Comparison of ENCODE assay signal across 1 cellular context in the genomic region with DNA sequence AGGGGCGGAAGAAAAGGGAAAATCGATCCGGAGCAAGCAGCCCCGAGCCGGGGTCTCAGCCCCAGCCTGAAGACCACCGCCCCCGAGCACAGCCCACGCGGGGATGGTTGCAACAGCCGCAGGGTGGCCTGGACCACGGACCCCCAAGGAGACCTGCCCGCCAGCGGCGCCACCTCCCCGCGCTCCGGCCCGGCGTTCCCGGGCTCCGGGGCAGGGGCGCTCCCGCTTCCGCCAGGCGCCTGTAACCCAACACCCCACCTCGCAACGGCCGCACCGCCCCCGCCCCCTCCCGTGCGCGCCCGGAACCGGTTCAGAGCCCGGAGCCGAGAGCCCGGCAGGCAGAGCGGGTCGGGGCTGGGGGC.
TF ChIP-seq lines count a peak whose summit lies in the region.

No MANE protein-coding gene starts in this region.

TF ChIP-seq in HepG2, 621 proteins besides CTCF, POLR2A, EP300 and RAD21 (continued from another document and continues in another):
- TF ChIP-seq, protein P1, sequence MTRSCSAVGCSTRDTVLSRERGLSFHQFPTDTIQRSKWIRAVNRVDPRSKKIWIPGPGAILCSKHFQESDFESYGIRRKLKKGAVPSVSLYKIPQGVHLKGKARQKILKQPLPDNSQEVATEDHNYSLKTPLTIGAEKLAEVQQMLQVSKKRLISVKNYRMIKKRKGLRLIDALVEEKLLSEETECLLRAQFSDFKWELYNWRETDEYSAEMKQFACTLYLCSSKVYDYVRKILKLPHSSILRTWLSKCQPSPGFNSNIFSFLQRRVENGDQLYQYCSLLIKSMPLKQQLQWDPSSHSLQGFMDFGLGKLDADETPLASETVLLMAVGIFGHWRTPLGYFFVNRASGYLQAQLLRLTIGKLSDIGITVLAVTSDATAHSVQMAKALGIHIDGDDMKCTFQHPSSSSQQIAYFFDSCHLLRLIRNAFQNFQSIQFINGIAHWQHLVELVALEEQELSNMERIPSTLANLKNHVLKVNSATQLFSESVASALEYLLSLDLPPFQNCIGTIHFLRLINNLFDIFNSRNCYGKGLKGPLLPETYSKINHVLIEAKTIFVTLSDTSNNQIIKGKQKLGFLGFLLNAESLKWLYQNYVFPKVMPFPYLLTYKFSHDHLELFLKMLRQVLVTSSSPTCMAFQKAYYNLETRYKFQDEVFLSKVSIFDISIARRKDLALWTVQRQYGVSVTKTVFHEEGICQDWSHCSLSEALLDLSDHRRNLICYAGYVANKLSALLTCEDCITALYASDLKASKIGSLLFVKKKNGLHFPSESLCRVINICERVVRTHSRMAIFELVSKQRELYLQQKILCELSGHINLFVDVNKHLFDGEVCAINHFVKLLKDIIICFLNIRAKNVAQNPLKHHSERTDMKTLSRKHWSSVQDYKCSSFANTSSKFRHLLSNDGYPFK (CRISPR knock-in tag; IDR thresholded peaks at IDR 0.05; ENCODE audit: borderline replicate concordance) = 0 out of 2 replicates have a peak, but pooled peaks have one; percentile 8
- TF ChIP-seq TMF1 (CRISPR knock-in tag; IDR thresholded peaks at IDR 0.05; ENCODE audit: low read depth) = no peak
- TF ChIP-seq ZNF383 (CRISPR knock-in tag; IDR thresholded peaks at IDR 0.05; ENCODE audit: borderline replicate concordance) = 0 out of 2 replicates have a peak, but pooled peaks have one; percentile 60
- TF ChIP-seq SIX1 (CRISPR knock-in tag; IDR thresholded peaks at IDR 0.05; ENCODE audit: borderline replicate concordance) = 0 out of 2 replicates have a peak, but pooled peaks have one; percentile 30
- TF ChIP-seq ZNF678 (CRISPR knock-in tag; IDR thresholded peaks at IDR 0.05) = no peak
- no peak for TF ChIP-seq MEIS1 (CRISPR knock-in tag; IDR thresholded peaks at IDR 0.05; ENCODE audit: borderline replicate concordance)
- TF ChIP-seq KDM4B (CRISPR knock-in tag; IDR thresholded peaks at IDR 0.05) = no peak
- no peak for TF ChIP-seq ZFP62 (CRISPR knock-in tag; IDR thresholded peaks at IDR 0.05)
- TF ChIP-seq, protein P2, sequence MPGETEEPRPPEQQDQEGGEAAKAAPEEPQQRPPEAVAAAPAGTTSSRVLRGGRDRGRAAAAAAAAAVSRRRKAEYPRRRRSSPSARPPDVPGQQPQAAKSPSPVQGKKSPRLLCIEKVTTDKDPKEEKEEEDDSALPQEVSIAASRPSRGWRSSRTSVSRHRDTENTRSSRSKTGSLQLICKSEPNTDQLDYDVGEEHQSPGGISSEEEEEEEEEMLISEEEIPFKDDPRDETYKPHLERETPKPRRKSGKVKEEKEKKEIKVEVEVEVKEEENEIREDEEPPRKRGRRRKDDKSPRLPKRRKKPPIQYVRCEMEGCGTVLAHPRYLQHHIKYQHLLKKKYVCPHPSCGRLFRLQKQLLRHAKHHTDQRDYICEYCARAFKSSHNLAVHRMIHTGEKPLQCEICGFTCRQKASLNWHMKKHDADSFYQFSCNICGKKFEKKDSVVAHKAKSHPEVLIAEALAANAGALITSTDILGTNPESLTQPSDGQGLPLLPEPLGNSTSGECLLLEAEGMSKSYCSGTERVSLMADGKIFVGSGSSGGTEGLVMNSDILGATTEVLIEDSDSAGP (CRISPR knock-in tag; IDR thresholded peaks at IDR 0.05; ENCODE audit: borderline replicate concordance) = 0 out of 2 replicates have a peak, but pooled peaks have one; percentile 11
- no peak for TF ChIP-seq ZFP36 (IDR thresholded peaks at IDR 0.05; ENCODE audit: borderline replicate concordance, low read depth, low read length, partially characterized antibody)
- TF ChIP-seq, protein P3, sequence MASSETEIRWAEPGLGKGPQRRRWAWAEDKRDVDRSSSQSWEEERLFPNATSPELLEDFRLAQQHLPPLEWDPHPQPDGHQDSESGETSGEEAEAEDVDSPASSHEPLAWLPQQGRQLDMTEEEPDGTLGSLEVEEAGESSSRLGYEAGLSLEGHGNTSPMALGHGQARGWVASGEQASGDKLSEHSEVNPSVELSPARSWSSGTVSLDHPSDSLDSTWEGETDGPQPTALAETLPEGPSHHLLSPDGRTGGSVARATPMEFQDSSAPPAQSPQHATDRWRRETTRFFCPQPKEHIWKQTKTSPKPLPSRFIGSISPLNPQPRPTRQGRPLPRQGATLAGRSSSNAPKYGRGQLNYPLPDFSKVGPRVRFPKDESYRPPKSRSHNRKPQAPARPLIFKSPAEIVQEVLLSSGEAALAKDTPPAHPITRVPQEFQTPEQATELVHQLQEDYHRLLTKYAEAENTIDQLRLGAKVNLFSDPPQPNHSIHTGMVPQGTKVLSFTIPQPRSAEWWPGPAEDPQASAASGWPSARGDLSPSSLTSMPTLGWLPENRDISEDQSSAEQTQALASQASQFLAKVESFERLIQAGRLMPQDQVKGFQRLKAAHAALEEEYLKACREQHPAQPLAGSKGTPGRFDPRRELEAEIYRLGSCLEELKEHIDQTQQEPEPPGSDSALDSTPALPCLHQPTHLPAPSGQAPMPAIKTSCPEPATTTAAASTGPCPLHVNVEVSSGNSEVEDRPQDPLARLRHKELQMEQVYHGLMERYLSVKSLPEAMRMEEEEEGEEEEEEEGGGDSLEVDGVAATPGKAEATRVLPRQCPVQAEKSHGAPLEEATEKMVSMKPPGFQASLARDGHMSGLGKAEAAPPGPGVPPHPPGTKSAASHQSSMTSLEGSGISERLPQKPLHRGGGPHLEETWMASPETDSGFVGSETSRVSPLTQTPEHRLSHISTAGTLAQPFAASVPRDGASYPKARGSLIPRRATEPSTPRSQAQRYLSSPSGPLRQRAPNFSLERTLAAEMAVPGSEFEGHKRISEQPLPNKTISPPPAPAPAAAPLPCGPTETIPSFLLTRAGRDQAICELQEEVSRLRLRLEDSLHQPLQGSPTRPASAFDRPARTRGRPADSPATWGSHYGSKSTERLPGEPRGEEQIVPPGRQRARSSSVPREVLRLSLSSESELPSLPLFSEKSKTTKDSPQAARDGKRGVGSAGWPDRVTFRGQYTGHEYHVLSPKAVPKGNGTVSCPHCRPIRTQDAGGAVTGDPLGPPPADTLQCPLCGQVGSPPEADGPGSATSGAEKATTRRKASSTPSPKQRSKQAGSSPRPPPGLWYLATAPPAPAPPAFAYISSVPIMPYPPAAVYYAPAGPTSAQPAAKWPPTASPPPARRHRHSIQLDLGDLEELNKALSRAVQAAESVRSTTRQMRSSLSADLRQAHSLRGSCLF (CRISPR knock-in tag; IDR thresholded peaks at IDR 0.05; ENCODE audit: borderline replicate concordance) = no peak
- TF ChIP-seq MIER2 (CRISPR knock-in tag; IDR thresholded peaks at IDR 0.05) = no peak
- TF ChIP-seq ZNF326 (CRISPR knock-in tag; IDR thresholded peaks at IDR 0.05; ENCODE audit: borderline replicate concordance) = no peak
- TF ChIP-seq MLLT10 (CRISPR knock-in tag; IDR thresholded peaks at IDR 0.05) = no peak
- no peak for TF ChIP-seq ZNF468 (CRISPR knock-in tag; IDR thresholded peaks at IDR 0.05)
- TF ChIP-seq ZNF484 (CRISPR knock-in tag; IDR thresholded peaks at IDR 0.05; ENCODE audit: borderline replicate concordance, low read depth) = no peak
- TF ChIP-seq, protein P4, sequence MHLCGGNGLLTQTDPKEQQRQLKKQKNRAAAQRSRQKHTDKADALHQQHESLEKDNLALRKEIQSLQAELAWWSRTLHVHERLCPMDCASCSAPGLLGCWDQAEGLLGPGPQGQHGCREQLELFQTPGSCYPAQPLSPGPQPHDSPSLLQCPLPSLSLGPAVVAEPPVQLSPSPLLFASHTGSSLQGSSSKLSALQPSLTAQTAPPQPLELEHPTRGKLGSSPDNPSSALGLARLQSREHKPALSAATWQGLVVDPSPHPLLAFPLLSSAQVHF (CRISPR knock-in tag; IDR thresholded peaks at IDR 0.05) = 0 out of 2 replicates have a peak, but pooled peaks have one; percentile 2
- TF ChIP-seq, protein P5, sequence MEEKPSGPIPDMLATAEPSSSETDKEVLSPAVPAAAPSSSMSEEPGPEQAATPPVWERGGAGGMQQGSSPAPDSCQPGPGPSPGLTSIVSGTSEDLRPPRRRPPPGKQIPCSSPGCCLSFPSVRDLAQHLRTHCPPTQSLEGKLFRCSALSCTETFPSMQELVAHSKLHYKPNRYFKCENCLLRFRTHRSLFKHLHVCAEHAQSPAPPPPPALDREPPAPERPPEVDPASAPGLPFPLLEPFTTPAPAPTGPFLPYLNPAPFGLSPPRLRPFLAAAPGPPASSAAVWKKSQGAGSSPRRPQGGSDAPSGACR (CRISPR knock-in tag; IDR thresholded peaks at IDR 0.05) = no peak
- TF ChIP-seq, protein P6, sequence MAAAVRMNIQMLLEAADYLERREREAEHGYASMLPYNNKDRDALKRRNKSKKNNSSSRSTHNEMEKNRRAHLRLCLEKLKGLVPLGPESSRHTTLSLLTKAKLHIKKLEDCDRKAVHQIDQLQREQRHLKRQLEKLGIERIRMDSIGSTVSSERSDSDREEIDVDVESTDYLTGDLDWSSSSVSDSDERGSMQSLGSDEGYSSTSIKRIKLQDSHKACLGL (CRISPR knock-in tag; IDR thresholded peaks at IDR 0.05) = no peak
- TF ChIP-seq, protein P7, sequence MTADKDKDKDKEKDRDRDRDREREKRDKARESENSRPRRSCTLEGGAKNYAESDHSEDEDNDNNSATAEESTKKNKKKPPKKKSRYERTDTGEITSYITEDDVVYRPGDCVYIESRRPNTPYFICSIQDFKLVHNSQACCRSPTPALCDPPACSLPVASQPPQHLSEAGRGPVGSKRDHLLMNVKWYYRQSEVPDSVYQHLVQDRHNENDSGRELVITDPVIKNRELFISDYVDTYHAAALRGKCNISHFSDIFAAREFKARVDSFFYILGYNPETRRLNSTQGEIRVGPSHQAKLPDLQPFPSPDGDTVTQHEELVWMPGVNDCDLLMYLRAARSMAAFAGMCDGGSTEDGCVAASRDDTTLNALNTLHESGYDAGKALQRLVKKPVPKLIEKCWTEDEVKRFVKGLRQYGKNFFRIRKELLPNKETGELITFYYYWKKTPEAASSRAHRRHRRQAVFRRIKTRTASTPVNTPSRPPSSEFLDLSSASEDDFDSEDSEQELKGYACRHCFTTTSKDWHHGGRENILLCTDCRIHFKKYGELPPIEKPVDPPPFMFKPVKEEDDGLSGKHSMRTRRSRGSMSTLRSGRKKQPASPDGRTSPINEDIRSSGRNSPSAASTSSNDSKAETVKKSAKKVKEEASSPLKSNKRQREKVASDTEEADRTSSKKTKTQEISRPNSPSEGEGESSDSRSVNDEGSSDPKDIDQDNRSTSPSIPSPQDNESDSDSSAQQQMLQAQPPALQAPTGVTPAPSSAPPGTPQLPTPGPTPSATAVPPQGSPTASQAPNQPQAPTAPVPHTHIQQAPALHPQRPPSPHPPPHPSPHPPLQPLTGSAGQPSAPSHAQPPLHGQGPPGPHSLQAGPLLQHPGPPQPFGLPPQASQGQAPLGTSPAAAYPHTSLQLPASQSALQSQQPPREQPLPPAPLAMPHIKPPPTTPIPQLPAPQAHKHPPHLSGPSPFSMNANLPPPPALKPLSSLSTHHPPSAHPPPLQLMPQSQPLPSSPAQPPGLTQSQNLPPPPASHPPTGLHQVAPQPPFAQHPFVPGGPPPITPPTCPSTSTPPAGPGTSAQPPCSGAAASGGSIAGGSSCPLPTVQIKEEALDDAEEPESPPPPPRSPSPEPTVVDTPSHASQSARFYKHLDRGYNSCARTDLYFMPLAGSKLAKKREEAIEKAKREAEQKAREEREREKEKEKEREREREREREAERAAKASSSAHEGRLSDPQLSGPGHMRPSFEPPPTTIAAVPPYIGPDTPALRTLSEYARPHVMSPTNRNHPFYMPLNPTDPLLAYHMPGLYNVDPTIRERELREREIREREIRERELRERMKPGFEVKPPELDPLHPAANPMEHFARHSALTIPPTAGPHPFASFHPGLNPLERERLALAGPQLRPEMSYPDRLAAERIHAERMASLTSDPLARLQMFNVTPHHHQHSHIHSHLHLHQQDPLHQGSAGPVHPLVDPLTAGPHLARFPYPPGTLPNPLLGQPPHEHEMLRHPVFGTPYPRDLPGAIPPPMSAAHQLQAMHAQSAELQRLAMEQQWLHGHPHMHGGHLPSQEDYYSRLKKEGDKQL (CRISPR knock-in tag; IDR thresholded peaks at IDR 0.05; ENCODE audit: low read depth) = no peak
- TF ChIP-seq SKI (IDR thresholded peaks at IDR 0.05; ENCODE audit: partially characterized antibody) = peak; percentile 4
- no peak for TF ChIP-seq SPEN (CRISPR knock-in tag; IDR thresholded peaks at IDR 0.05; ENCODE audit: low read depth)
- no peak for TF ChIP-seq MIXL1 (CRISPR knock-in tag; IDR thresholded peaks at IDR 0.05)
- TF ChIP-seq ZNF737 (CRISPR knock-in tag; IDR thresholded peaks at IDR 0.05; ENCODE audit: borderline replicate concordance) = no peak
- peak; percentile 84 for TF ChIP-seq AGO2 (optimal IDR thresholded peaks at IDR 0.05; ENCODE audit: low read depth, low read length)
- no peak for TF ChIP-seq KLF9 (CRISPR knock-in tag; IDR thresholded peaks at IDR 0.05; ENCODE audit: low read depth)
- TF ChIP-seq ZNF441 (CRISPR knock-in tag; IDR thresholded peaks at IDR 0.05; ENCODE audit: borderline replicate concordance) = 0 out of 2 replicates have a peak, but pooled peaks have one; percentile 59
- TF ChIP-seq ZNF382 (CRISPR knock-in tag; IDR thresholded peaks at IDR 0.05; ENCODE audit: borderline replicate concordance) = no peak
- TF ChIP-seq, protein P8, sequence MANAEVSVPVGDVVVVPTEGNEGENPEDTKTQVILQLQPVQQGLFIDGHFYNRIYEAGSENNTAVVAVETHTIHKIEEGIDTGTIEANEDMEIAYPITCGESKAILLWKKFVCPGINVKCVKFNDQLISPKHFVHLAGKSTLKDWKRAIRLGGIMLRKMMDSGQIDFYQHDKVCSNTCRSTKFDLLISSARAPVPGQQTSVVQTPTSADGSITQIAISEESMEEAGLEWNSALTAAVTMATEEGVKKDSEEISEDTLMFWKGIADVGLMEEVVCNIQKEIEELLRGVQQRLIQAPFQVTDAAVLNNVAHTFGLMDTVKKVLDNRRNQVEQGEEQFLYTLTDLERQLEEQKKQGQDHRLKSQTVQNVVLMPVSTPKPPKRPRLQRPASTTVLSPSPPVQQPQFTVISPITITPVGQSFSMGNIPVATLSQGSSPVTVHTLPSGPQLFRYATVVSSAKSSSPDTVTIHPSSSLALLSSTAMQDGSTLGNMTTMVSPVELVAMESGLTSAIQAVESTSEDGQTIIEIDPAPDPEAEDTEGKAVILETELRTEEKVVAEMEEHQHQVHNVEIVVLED (CRISPR knock-in tag; IDR thresholded peaks at IDR 0.05; ENCODE audit: borderline replicate concordance) = no peak
- TF ChIP-seq ETV5 (CRISPR knock-in tag; IDR thresholded peaks at IDR 0.05; ENCODE audit: borderline replicate concordance) = 0 out of 2 replicates have a peak, but pooled peaks have one; percentile 4
- no peak for TF ChIP-seq ZNF234 (CRISPR knock-in tag; conservative IDR thresholded peaks at IDR 0.05)
- no peak for TF ChIP-seq CREM (IDR thresholded peaks at IDR 0.05)
- no peak for TF ChIP-seq CREM (CRISPR knock-in tag; IDR thresholded peaks at IDR 0.05)
- no peak for TF ChIP-seq RORA (CRISPR knock-in tag; IDR thresholded peaks at IDR 0.05)
- TF ChIP-seq HNF4G (IDR thresholded peaks at IDR 0.05; ENCODE audit: borderline replicate concordance, low read depth, low read length) = no peak
- 0 out of 2 replicates have a peak, but pooled peaks have one; percentile 6 for TF ChIP-seq HNF4G (CRISPR knock-in tag; IDR thresholded peaks at IDR 0.05; ENCODE audit: borderline replicate concordance, low read depth)
- TF ChIP-seq HMG20A (CRISPR knock-in tag; IDR thresholded peaks at IDR 0.05; ENCODE audit: borderline replicate concordance) = no peak
- TF ChIP-seq PHB2 (IDR thresholded peaks at IDR 0.05; ENCODE audit: partially characterized antibody) = no peak
